8 cellular contexts compared by ENCODE assay signal in genomic region chr19:41376241-41376997, GRCh38. TPM values are rescaled to one million over a fixed set of nuclear protein-coding genes. Genes with fewer than 3 reads are reported as not detected.
DNase-seq lines count a peak whose midpoint lies in the region; ATAC-seq, FAIRE-seq and TF ChIP-seq lines count a peak whose summit lies in the region.

Gene TMEM91, plus strand, starts transcription at chr19:41376533. Its CDS starts 1,777 bp downstream, at chr19:41378310.

- no peak for TF ChIP-seq RAD21 in A549 (conservative IDR thresholded peaks at IDR 0.05 in 1 of 2, IDR thresholded peaks at IDR 0.05 in 1 of 2)

- TF ChIP-seq EP300 in A549 (IDR thresholded peaks at IDR 0.05): no peak

- H3K4me1 ChIP-seq in A549: peaks cover 18% of the 10 kb centered on the region
- no peaks in the 10 kb centered on the region for H3K4me1 ChIP-seq in HUES64 (ENCODE audit: insufficient read depth, low read length)
- H3K4me1 ChIP-seq in skeletal muscle satellite cell (ENCODE audit: control insufficient read depth, insufficient read depth, low read length): peaks cover 27% of the 10 kb centered on the region

- H3K9ac ChIP-seq in HUES64 (ENCODE audit: low read depth, low read length) (peak within 1 kb of the TSS; percentile 66), skeletal muscle satellite cell (ENCODE audit: low read depth, low read length) (peak within 1 kb of the TSS; percentile 67)

- DNase-seq in A549 (ENCODE audit: low read depth in 1 of 2, low spot score in 1 of 2) (no peak), glomerular visceral epithelial cell (ENCODE audit: extremely low spot score) (no peak), COR-L47 (lab: John Stamatoyannopoulos, UW) (no peak), germinal center (ENCODE audit: low spot score) (no peak)

- WGBS in A549 (ENCODE audit: missing lambda C conversion rate): 40% methylated on average over 47 of the region's 47 CpGs
- 2% methylated on average over 47 of the region's 47 CpGs for WGBS in HUES64

- TF ChIP-seq CTCF in A549 (IDR thresholded peaks at IDR 0.05): no peak

- H3K9me3 ChIP-seq in A549: no peaks in the 10 kb centered on the region
- no peaks in the 10 kb centered on the region for H3K9me3 ChIP-seq in HUES64 (ENCODE audit: insufficient read depth, low read depth, low read length)
- no peaks in the 10 kb centered on the region for H3K9me3 ChIP-seq in skeletal muscle satellite cell (replicated peaks; ENCODE audit: low read length)

- no peaks in the 10 kb centered on the region; the same call in 1 of the 2 replicates for H3K27me3 ChIP-seq in HUES64 (ENCODE audit: insufficient read depth, low read length)
- H3K27me3 ChIP-seq in skeletal muscle satellite cell (ENCODE audit: control insufficient read depth, insufficient read depth, low read length): no peaks in the 10 kb centered on the region

- peak; percentile 26; the same call in 1 of the 2 replicates for TF ChIP-seq POLR2A in A549 (IDR thresholded peaks at IDR 0.05; ENCODE audit: low read length)

- H3K4me2 ChIP-seq in A549 (peak within 1 kb of the TSS; percentile 79), skeletal muscle satellite cell (ENCODE audit: low read length) (peak within 1 kb of the TSS; percentile 82)

- peak; percentile 54 to 60 for ATAC-seq in A549

- H3K36me3 ChIP-seq in HUES64 (ENCODE audit: insufficient read depth, low read length) (no peaks in the 10 kb centered on the region), skeletal muscle satellite cell (ENCODE audit: insufficient read depth, low read length) (no peaks in the 10 kb centered on the region)

- no peak for FAIRE-seq in A549 (lab: Jason Lieb, UNC)

- CTCF ChIA-PET in A549 (lab: Yijun Ruan, JAX): interaction anchor here (0.6 to 7.6 kb wide), 12 partner anchors 8 to 708 kb away, joined by 3 to 37 read pairs (median 3); partner anchors contain the start of gene B9D2

- H3K4me3 ChIP-seq in A549 (peak within 1 kb of the TSS; percentile 44), HUES64 (ENCODE audit: low read length) (peak within 1 kb of the TSS; percentile 76), iPS-11a (ENCODE audit: low read depth, low read length) (peak within 1 kb of the TSS; percentile 35), skeletal muscle satellite cell (ENCODE audit: low read length) (peak within 1 kb of the TSS; percentile 73)

- POLR2A ChIA-PET in A549 (lab: Yijun Ruan, JAX): interaction anchor here (0.5 to 2.0 kb wide), 3 partner anchors 12 to 190 kb away, joined by 3 to 7 read pairs (median 3); partner anchors contain the start of gene B9D2

- H3K27ac ChIP-seq in A549 (peak within 1 kb of the TSS; percentile 45 to 74; a peak in 5 of 6 replicates), HUES64 (ENCODE audit: low read depth, low read length) (peak within 1 kb of the TSS; percentile 9; the same call in 1 of the 2 replicates), angular gyrus (ENCODE audit: low read depth, low read length) (peak within 1 kb of the TSS; percentile 37)

TF ChIP-seq in A549, 52 proteins besides CTCF, POLR2A, EP300 and RAD21:
- TF ChIP-seq EHF (CRISPR knock-in tag; IDR thresholded peaks at IDR 0.05) (no peak), TFCP2L1 (CRISPR knock-in tag; IDR thresholded peaks at IDR 0.05) (no peak), HOXA7 (CRISPR knock-in tag; IDR thresholded peaks at IDR 0.05) (no peak), REST (IDR thresholded peaks at IDR 0.05) (no peak), KDM5A (IDR thresholded peaks at IDR 0.05) (no peak), POLR2AphosphoS2 (conservative IDR thresholded peaks at IDR 0.05; ENCODE audit: low read length) (0 out of 2 replicates have a peak, but pooled peaks have one; percentile 68), JUN (IDR thresholded peaks at IDR 0.05) (no peak), CHD4 (IDR thresholded peaks at IDR 0.05; ENCODE audit: borderline replicate concordance) (no peak), CBX2 (IDR thresholded peaks at IDR 0.05; ENCODE audit: borderline replicate concordance, low read depth) (no peak), MAZ (IDR thresholded peaks at IDR 0.05; ENCODE audit: borderline replicate concordance, low read depth, low read length) (no peak), RNF2 (IDR thresholded peaks at IDR 0.05; ENCODE audit: borderline replicate concordance, low read depth) (no peak), ATOH8 (CRISPR knock-in tag; IDR thresholded peaks at IDR 0.05; ENCODE audit: low read depth) (no peak), HOXB13 (CRISPR knock-in tag; IDR thresholded peaks at IDR 0.05; ENCODE audit: low read depth) (no peak), ZNF302 (CRISPR knock-in tag; IDR thresholded peaks at IDR 0.05) (no peak), HES2 (IDR thresholded peaks at IDR 0.05) (no peak), CEBPB (IDR thresholded peaks at IDR 0.05) (peak; percentile 92 to 97), FOXS1 (CRISPR knock-in tag; IDR thresholded peaks at IDR 0.05) (no peak)

RNA-seq across cellular contexts. Expression of gene TMEM91, which starts in this region (rescaled TPM):
- 5.2 and 6.8 TPM in 2 replicates for polyA plus RNA-seq in A549 (2011; rRNA removed)
- polyA plus RNA-seq in A549 (2012; cell fraction: cytosol; rRNA removed): 3.8 and 4.8 TPM in 2 replicates
- polyA plus RNA-seq in A549 (2012; cell fraction: nucleus; rRNA removed): 42.0 and 58.0 TPM in 2 replicates
- polyA plus RNA-seq in A549 (2017; fragmentation: RNase III; extraction: RNeasy Plus Mini Kit Qiagen cat#74134 plus additional on column Dnase treatment): 3.7 to 4.6 TPM (median 4.0 TPM) in 3 replicates
- 15.4 and 20.2 TPM in 2 replicates for polyA minus RNA-seq in A549 (2011; rRNA and poly(A)+ RNA removed)
- polyA plus RNA-seq in HUES64 (2013, experiment 1 of 2): 2.2 TPM
- polyA plus RNA-seq in HUES64 (2013, experiment 2 of 2): 3.9 TPM
- total RNA-seq in skeletal muscle satellite cell (2012; rRNA removed): 3.8 and 5.7 TPM in 2 replicates

Comparison
In these comparisons a context has a peak if more than half of its experiments do, and no peak if none do; other contexts are left out.
1. H3K27ac ChIP-seq: peak in every context shown above with its lines; median percentile 60 in A549; 37 in angular gyrus; 9 in HUES64.